1 cellular context compared by ENCODE assay signal in genomic region chr7:73325424-73325823, GRCh38.
TF ChIP-seq lines count a peak whose summit lies in the region.
"Not testable (repeated sequence)": the region's sequence is repeated elsewhere in the genome, so short reads cannot be mapped to it uniquely, and the experiment has no call there.

No MANE protein-coding gene starts in this region.

TF ChIP-seq in HepG2, 621 proteins besides CTCF, POLR2A, EP300 and RAD21 (continued from another document):
- TF ChIP-seq HNF4A (CRISPR knock-in tag; IDR thresholded peaks at IDR 0.05) = peak; percentile 82
- peak; percentile 48 for TF ChIP-seq ELF3 (CRISPR knock-in tag; IDR thresholded peaks at IDR 0.05)
- peak; percentile 30; the same call in 1 of the 2 replicates for TF ChIP-seq MYC (CRISPR knock-in tag; IDR thresholded peaks at IDR 0.05; ENCODE audit: borderline replicate concordance)
- peak; percentile 63 for TF ChIP-seq DR1 (CRISPR knock-in tag; IDR thresholded peaks at IDR 0.05)
- peak; percentile 83 for TF ChIP-seq RARA (CRISPR knock-in tag; IDR thresholded peaks at IDR 0.05)
- peak; percentile 43; the same call in 1 of the 2 replicates for TF ChIP-seq ZNF609 (CRISPR knock-in tag; IDR thresholded peaks at IDR 0.05; ENCODE audit: borderline replicate concordance)
- TF ChIP-seq NONO (IDR thresholded peaks at IDR 0.05); CREM (CRISPR knock-in tag; IDR thresholded peaks at IDR 0.05); LCORL (IDR thresholded peaks at IDR 0.05): not testable (repeated sequence)
- TF ChIP-seq NONO (CRISPR knock-in tag; conservative IDR thresholded peaks at IDR 0.05) = peak; percentile 73
- peak; percentile 62; the same call in 1 of the 2 replicates for TF ChIP-seq ZNF788 (CRISPR knock-in tag; IDR thresholded peaks at IDR 0.05; ENCODE audit: borderline replicate concordance)
- 0 out of 2 replicates have a peak, but pooled peaks have one; percentile 22 for TF ChIP-seq HNF1B (CRISPR knock-in tag; IDR thresholded peaks at IDR 0.05)
- TF ChIP-seq CREM (IDR thresholded peaks at IDR 0.05) = peak; percentile 47; the same call in 1 of the 2 replicates
- peak; percentile 73; the same call in 1 of the 2 replicates for TF ChIP-seq ZFX (CRISPR knock-in tag; IDR thresholded peaks at IDR 0.05; ENCODE audit: low read depth)
- TF ChIP-seq FOXA3 (CRISPR knock-in tag; IDR thresholded peaks at IDR 0.05) = peak; percentile 74
- peak; percentile 53; the same call in 1 of the 2 replicates for TF ChIP-seq PITX1 (CRISPR knock-in tag; IDR thresholded peaks at IDR 0.05)
- TF ChIP-seq ZMYM3 (CRISPR knock-in tag; IDR thresholded peaks at IDR 0.05) = peak; percentile 85
- peak; percentile 47; the same call in 1 of the 2 replicates for TF ChIP-seq ZSCAN21 (CRISPR knock-in tag; IDR thresholded peaks at IDR 0.05; ENCODE audit: borderline replicate concordance)
- 0 out of 2 replicates have a peak, but pooled peaks have one; percentile 22 for TF ChIP-seq ZNF503 (CRISPR knock-in tag; IDR thresholded peaks at IDR 0.05)
- peak; percentile 40; the same call in 1 of the 2 replicates for TF ChIP-seq MEF2D (CRISPR knock-in tag; IDR thresholded peaks at IDR 0.05)
- peak; percentile 65 for TF ChIP-seq LCORL (CRISPR knock-in tag; IDR thresholded peaks at IDR 0.05)
- peak; percentile 40; the same call in 1 of the 2 replicates for TF ChIP-seq TFDP1 (CRISPR knock-in tag; IDR thresholded peaks at IDR 0.05; ENCODE audit: borderline replicate concordance)
- TF ChIP-seq ZNF768 (CRISPR knock-in tag; IDR thresholded peaks at IDR 0.05) = peak; percentile 39; the same call in 1 of the 2 replicates
- peak; percentile 64; the same call in 1 of the 2 replicates for TF ChIP-seq ZBED4 (CRISPR knock-in tag; IDR thresholded peaks at IDR 0.05; ENCODE audit: borderline replicate concordance)
- TF ChIP-seq POLR2AphosphoS5 (IDR thresholded peaks at IDR 0.05; ENCODE audit: low read depth, low read length) = peak; percentile 52; the same call in 1 of the 2 replicates
- 0 out of 2 replicates have a peak, but pooled peaks have one; percentile 20 for TF ChIP-seq ZNF335 (CRISPR knock-in tag; IDR thresholded peaks at IDR 0.05)
- TF ChIP-seq SIX1 (CRISPR knock-in tag; IDR thresholded peaks at IDR 0.05; ENCODE audit: borderline replicate concordance) = 0 out of 2 replicates have a peak, but pooled peaks have one; percentile 35
- TF ChIP-seq ZNF281 (CRISPR knock-in tag; IDR thresholded peaks at IDR 0.05; ENCODE audit: borderline replicate concordance) = peak; percentile 97
- peak; percentile 55 for TF ChIP-seq PHF8 (CRISPR knock-in tag; IDR thresholded peaks at IDR 0.05)
- TF ChIP-seq KMT2B (CRISPR knock-in tag; IDR thresholded peaks at IDR 0.05) = peak; percentile 42; the same call in 1 of the 2 replicates
- peak; percentile 74; the same call in 1 of the 2 replicates for TF ChIP-seq ZNF292 (CRISPR knock-in tag; IDR thresholded peaks at IDR 0.05; ENCODE audit: borderline replicate concordance, low read depth)
- TF ChIP-seq HMG20A (CRISPR knock-in tag; IDR thresholded peaks at IDR 0.05; ENCODE audit: borderline replicate concordance) = peak; percentile 61; the same call in 1 of the 2 replicates
- TF ChIP-seq CEBPG (CRISPR knock-in tag; IDR thresholded peaks at IDR 0.05) = peak; percentile 86
- peak; percentile 73; the same call in 1 of the 2 replicates for TF ChIP-seq MLX (CRISPR knock-in tag; IDR thresholded peaks at IDR 0.05)
